In the genomic region with DNA sequence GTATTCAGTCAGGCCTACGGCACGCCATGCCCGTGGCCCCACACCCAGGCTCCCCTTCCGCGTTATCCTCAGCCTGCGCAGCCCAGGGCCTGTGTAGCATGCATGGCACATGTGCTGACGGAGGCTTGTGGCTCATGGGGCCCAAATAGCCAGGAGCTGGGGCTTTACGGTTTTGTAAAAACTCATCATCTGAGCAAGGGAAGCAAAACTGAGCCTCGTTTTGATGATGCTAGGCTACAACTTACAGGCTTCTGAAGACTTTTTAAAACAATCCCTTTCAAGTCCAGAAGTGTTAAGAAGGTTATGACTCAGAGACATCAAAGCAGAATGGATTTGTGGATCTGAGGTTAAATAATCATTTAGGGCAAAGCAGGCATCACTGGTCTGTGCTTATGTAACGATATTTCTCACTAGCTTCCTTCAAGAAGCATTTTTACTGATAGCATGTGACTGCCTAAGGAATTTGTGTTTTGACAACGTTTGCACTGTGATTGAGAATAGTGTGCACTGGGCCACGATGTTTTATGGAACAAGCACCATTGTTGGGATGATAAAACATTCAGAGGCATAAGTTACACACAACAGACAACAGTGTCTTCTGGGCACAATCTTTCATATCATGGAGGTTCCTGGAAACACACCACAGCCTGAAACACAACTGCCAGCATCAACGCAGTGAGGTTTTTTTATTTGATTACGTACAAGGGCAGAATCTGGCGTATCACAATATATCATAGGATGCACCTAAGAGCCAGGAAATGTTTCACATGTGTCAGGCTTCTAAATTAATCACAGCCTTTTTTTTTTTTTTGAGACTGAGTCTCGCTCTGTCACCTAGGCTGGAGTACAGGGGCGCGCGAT, we compare ENCODE assay signal across 14 cellular contexts.
DNase-seq lines count a peak whose midpoint lies in the region; ATAC-seq, FAIRE-seq and TF ChIP-seq lines count a peak whose summit lies in the region.
"Had no signal": no experiment of that assay in that cellular context is flagged by ENCODE, and none has a peak within 500 bp of the region (broad histone marks: within the 10 kb centered on the region; RNA-seq: fewer than 3 reads in every experiment).

No MANE protein-coding gene starts in this region.

- POLR2A ChIA-PET in RWPE1 (lab: Yijun Ruan, JAX; ENCODE audit: low non-redundant PET) (interaction anchor here (0.7 kb wide), 1 partner anchor 358 kb away, joined by 16 read pairs; no protein-coding TSS in a partner anchor), GM10248 (lab: Yijun Ruan, JAX) (no interaction called here)

- H3K27me3 ChIP-seq in bronchial epithelial cell (ENCODE audit: control insufficient read depth, insufficient read depth, low read length) (no peaks in the 10 kb centered on the region), neural cell (ENCODE audit: insufficient read depth, low read depth, low read length) (no peaks in the 10 kb centered on the region), spleen (replicated peaks in 1 of 7) (no peaks in the 10 kb centered on the region)
- H3K27me3 ChIP-seq: thyroid gland had no signal

- no peak for TF ChIP-seq EP300 in neural cell (conservative IDR thresholded peaks at IDR 0.05; ENCODE audit: poor library complexity, severe bottlenecking)

- intact Hi-C loops in spleen (cut with DNase I; ENCODE audit: low total_unique reads) = no loop called here

- no peaks in the 10 kb centered on the region for H4K20me1 ChIP-seq in neural cell (ENCODE audit: insufficient read depth)

- H3K9me2 ChIP-seq in neural cell (ENCODE audit: insufficient read depth, low read length) = no peaks in the 10 kb centered on the region

- no peaks in the 10 kb centered on the region for H3K36me3 ChIP-seq in bronchial epithelial cell (ENCODE audit: control insufficient read depth, insufficient read depth, low read length)
- no peaks in the 10 kb centered on the region for H3K36me3 ChIP-seq in neural cell (ENCODE audit: insufficient read depth, low read length)
- H3K36me3 ChIP-seq in spleen = peaks cover 0 to 15% (median 3%) of the 10 kb centered on the region in 6 donors
- H3K36me3 ChIP-seq: thyroid gland had no signal

- no peaks in the 10 kb centered on the region for H3K79me2 ChIP-seq in neural cell (replicated peaks; ENCODE audit: insufficient read depth, low read length)

- H3K4me3 ChIP-seq in bronchial epithelial cell (ENCODE audit: low read depth, low read length) (no peak overlapping the region), neural cell (ENCODE audit: low read length) (no peak overlapping the region), spleen (no peak overlapping the region)
- H3K4me3 ChIP-seq: thyroid gland had no signal

- H3K4me1 ChIP-seq in spleen = peaks cover 0 to 13% (median 1%) of the 10 kb centered on the region in 6 donors

- FAIRE-seq in bronchial epithelial cell (lab: Jason Lieb, UNC) = no peak
- FAIRE-seq: G401.6 had no signal

- CTCF ChIA-PET in RWPE1 (lab: Yijun Ruan, JAX) = interaction anchor here (0.6 to 0.7 kb wide), 2 partner anchors 16 to 56 kb away, joined by 3 to 4 read pairs; no protein-coding TSS in a partner anchor
- CTCF ChIA-PET in GM10248 (lab: Yijun Ruan, JAX) = interaction anchor here (1.4 to 4.8 kb wide), 3 partner anchors 10 to 475 kb away, joined by 3 to 38 read pairs (median 9); no protein-coding TSS in a partner anchor

- ATAC-seq in HG02610 (IDR thresholded peaks at IDR 0.05; ENCODE audit: unreplicated experiment) (peak; percentile 44), GM18511 (IDR thresholded peaks at IDR 0.05; ENCODE audit: unreplicated experiment) (no peak)
- ATAC-seq: PC-3, sciatic nerve had no signal

- TF ChIP-seq POLR2A in spleen (IDR thresholded peaks at IDR 0.05) = no peak

- H3K27ac ChIP-seq in RWPE1 (peak overlapping the region; percentile 13; the same call in 1 of the 2 replicates), neural cell (ENCODE audit: low read length) (no peak overlapping the region), spleen (no peak overlapping the region)
- H3K27ac ChIP-seq: C4-2B, thyroid gland had no signal

- TF ChIP-seq CTCF in RWPE1 (conservative IDR thresholded peaks at IDR 0.05; ENCODE audit: low read depth) (no peak), bronchial epithelial cell (IDR thresholded peaks at IDR 0.05; ENCODE audit: insufficient read depth, low read length, severe bottlenecking) (no peak), neural cell (IDR thresholded peaks at IDR 0.05; ENCODE audit: poor library complexity, severe bottlenecking) (no peak), GM10248 (IDR thresholded peaks at IDR 0.05; ENCODE audit: control extremely low read depth, extremely low read depth, low read depth, missing control alignments) (no peak), spleen (IDR thresholded peaks at IDR 0.05 in 8 of 11, conservative IDR thresholded peaks at IDR 0.05 in 3 of 11) (no peak)

- no peak for DNase-seq in RWPE1 (ENCODE audit: low spot score)
- DNase-seq in bronchial epithelial cell (ENCODE audit: low read depth) = peak; percentile 76
- DNase-seq in GM10248 (ENCODE audit: extremely low spot score) = no peak
- DNase-seq in NOMO-1 (lab: John Stamatoyannopoulos, UW; ENCODE audit: unreplicated experiment in 2 of 2) = no peak
- DNase-seq in spleen = no peak
- DNase-seq: effector CD4-positive, alpha-beta T cell; PC-3; thyroid gland had no signal

- H3K9ac ChIP-seq in neural cell (ENCODE audit: low read length) = no peak overlapping the region

- no peak for TF ChIP-seq RAD21 in neural cell (conservative IDR thresholded peaks at IDR 0.05)

- 81 to 91% (median 89%) methylated on average over 18 to 19 of the region's 19 CpGs for WGBS in spleen, 5 donors

- no peak overlapping the region for H2AFZ ChIP-seq in neural cell (ENCODE audit: low read depth, low read length)

- peaks cover 4% of the 10 kb centered on the region for H3F3A ChIP-seq in neural cell (ENCODE audit: insufficient read depth, low read length, poor library complexity, severe bottlenecking)

- H3K4me2 ChIP-seq in neural cell (ENCODE audit: low read length) = no peak overlapping the region

- H3K9me3 ChIP-seq in neural cell (ENCODE audit: low read length) = no peaks in the 10 kb centered on the region
- H3K9me3 ChIP-seq in spleen = no peaks in the 10 kb centered on the region
- H3K9me3 ChIP-seq: thyroid gland had no signal

TF ChIP-seq in neural cell, 6 proteins besides CTCF, POLR2A, EP300 and RAD21:
- TF ChIP-seq TAF1 (IDR thresholded peaks at IDR 0.05; ENCODE audit: low read depth) (no peak), POLR2AphosphoS5 (IDR thresholded peaks at IDR 0.05) (peak; percentile 55)
